In genomic region chr3:67462185-67462584, GRCh38 we compare ENCODE assay signal across 18 cellular contexts.
A peak's percentile ranks its signal among the peaks of the same experiment; 100 is the strongest.
DNase-seq lines count a peak whose midpoint lies in the region; ATAC-seq and TF ChIP-seq lines count a peak whose summit lies in the region.
"Had no signal": no experiment of that assay in that cellular context is flagged by ENCODE, and none has a peak within 500 bp of the region (broad histone marks: within the 10 kb centered on the region; RNA-seq: fewer than 3 reads in every experiment).

No MANE protein-coding gene starts in this region.

- in situ Hi-C loops in HAP-1 (cut with MboI; ENCODE audit: low sequenced_read_pairs) = no loop called here

- H3K27ac Mint-ChIP-seq in activated naive CD4-positive, alpha-beta T cell treated with anti-CD3 and anti-CD28 coated beads, Interleukin-2, amount 50 U/mL, for 72 hours = peak overlapping the region; percentile 48 to 56
- H3K27ac Mint-ChIP-seq in T-helper 17 cell = peak overlapping the region; percentile 21
- H3K27ac Mint-ChIP-seq: activated T-helper 2 cell treated with anti-CD3 and anti-CD28 coated beads, Interferon-gamma antibody, Interleukin-2, Interleukin-4, amounts not matched to agents 10 μg/mL and 5 μg/mL and 100 μg/mL, durations not matched to agents 14 hours and 24 hours and 36 hours had no signal

- intact Hi-C loops in mucosa of descending colon (cut with DNase I, micrococcal nuclease) = no loop called here

- H3K36me3 Mint-ChIP-seq in activated naive CD4-positive, alpha-beta T cell treated with anti-CD3 and anti-CD28 coated beads, Interleukin-2, amount 50 U/mL, for 72 hours = peaks cover 6 to 19% of the 10 kb centered on the region in 2 donors
- peaks cover 8% of the 10 kb centered on the region for H3K36me3 Mint-ChIP-seq in T-helper 17 cell (ENCODE audit: low read depth)

- peak in 1 of 2 donors; percentile 30 for ATAC-seq in activated naive CD4-positive, alpha-beta T cell treated with anti-CD3 and anti-CD28 coated beads, Interleukin-2, amount 50 U/mL, for 72 hours
- no peak for ATAC-seq in T-helper 17 cell
- no peak for ATAC-seq in mucosa of descending colon

- H3K9me3 ChIP-seq in T-helper 17 cell (ENCODE audit: control insufficient read depth, low read length, poor library complexity, severe bottlenecking) = no peaks in the 10 kb centered on the region
- no peaks in the 10 kb centered on the region for H3K9me3 ChIP-seq in mucosa of descending colon
- H3K9me3 ChIP-seq in HAP-1 = no peaks in the 10 kb centered on the region
- H3K9me3 ChIP-seq: sigmoid colon had no signal

- no peaks in the 10 kb centered on the region for H3K27me3 ChIP-seq in HAP-1 (ENCODE audit: low read depth)
- H3K27me3 ChIP-seq: sigmoid colon had no signal

- no peak overlapping the region for H3K4me3 ChIP-seq in mucosa of descending colon
- no peak overlapping the region for H3K4me3 ChIP-seq in HAP-1
- H3K4me3 ChIP-seq: sigmoid colon had no signal

- H3K27me3 Mint-ChIP-seq in T-helper 17 cell = no peaks in the 10 kb centered on the region

- H3K9me3 Mint-ChIP-seq in activated naive CD4-positive, alpha-beta T cell treated with anti-CD3 and anti-CD28 coated beads, Interleukin-2, amount 50 U/mL, for 72 hours = no peaks in the 10 kb centered on the region
- H3K9me3 Mint-ChIP-seq: activated T-helper 2 cell treated with anti-CD3 and anti-CD28 coated beads, Interferon-gamma antibody, Interleukin-2, Interleukin-4, amounts not matched to agents 10 μg/mL and 5 μg/mL and 100 μg/mL, durations not matched to agents 14 hours and 24 hours and 36 hours; nephron progenitor cell had no signal

- H3K4me3 Mint-ChIP-seq in T-helper 17 cell = no peak overlapping the region
- H3K4me3 Mint-ChIP-seq: CD14-positive monocyte, nephron progenitor cell had no signal

- DNase-seq in activated naive CD4-positive, alpha-beta T cell treated with anti-CD3 and anti-CD28 coated beads, Interleukin-2, amount 50 U/mL, for 72 hours (ENCODE audit: low spot score in 2 of 2) = no peak
- DNase-seq in activated naive CD4-positive, alpha-beta T cell treated with Interleukin-2 at 50 U/mL for 16 hours = no peak
- DNase-seq in T-helper 17 cell = no peak
- DNase-seq in glomerular visceral epithelial cell (ENCODE audit: extremely low spot score) = peak; percentile 3
- DNase-seq in mucosa of descending colon = no peak
- no peak for DNase-seq in HAP-1 (ENCODE audit: low spot score in 2 of 2)
- DNase-seq in LoVo (ENCODE audit: low spot score) = no peak
- DNase-seq: amniotic stem cell, caudate nucleus, GF-D8, H7, NCI-H1436 treated with DMSO at 0.1 percent for 48 hours, NCI-H526 treated with DMSO at 0.1 percent for 48 hours, nephron progenitor cell, sigmoid colon, substantia nigra had no signal

- H3K4me1 Mint-ChIP-seq in T-helper 17 cell = peaks cover 9% of the 10 kb centered on the region
- H3K4me1 Mint-ChIP-seq: CD14-positive monocyte had no signal

- no peaks in the 10 kb centered on the region for H3K36me3 ChIP-seq in mucosa of descending colon (ENCODE audit: low read depth)
- H3K36me3 ChIP-seq in HAP-1 (replicated peaks) = no peaks in the 10 kb centered on the region
- H3K36me3 ChIP-seq: sigmoid colon had no signal

- TF ChIP-seq CTCF in mucosa of descending colon (IDR thresholded peaks at IDR 0.05) = no peak

- H3K4me1 ChIP-seq in mucosa of descending colon (ENCODE audit: low read depth) = no peaks in the 10 kb centered on the region
- H3K4me1 ChIP-seq in HAP-1 = peaks cover 3% of the 10 kb centered on the region
- H3K4me1 ChIP-seq: sigmoid colon had no signal
